Comparison of ENCODE assay signal across 12 cellular contexts in genomic region chr10:51397695-51398094, GRCh38.
DNase-seq lines count a peak whose midpoint lies in the region; ATAC-seq and TF ChIP-seq lines count a peak whose summit lies in the region.
"Had no signal": no experiment of that assay in that cellular context is flagged by ENCODE, and none has a peak within 500 bp of the region (broad histone marks: within the 10 kb centered on the region; RNA-seq: fewer than 3 reads in every experiment).

No MANE protein-coding gene starts in this region.

- H3K36me3 Mint-ChIP-seq in nephron (ENCODE audit: low read depth) (no peaks in the 10 kb centered on the region), GM23338 (ENCODE audit: low read depth) (peaks cover 5% of the 10 kb centered on the region; the same call in 1 of the 3 replicates)

- peaks cover 0 to 6% (median 0%) of the 10 kb centered on the region in 4 donors for H3K4me1 ChIP-seq in Peyer's patch
- peaks cover 7% of the 10 kb centered on the region; the same call in 1 of the 2 replicates for H3K4me1 ChIP-seq in GM23338 (ENCODE audit: insufficient read depth)

- H3K79me2 ChIP-seq in GM23338 (replicated peaks; ENCODE audit: insufficient read depth) = no peaks in the 10 kb centered on the region

- TF ChIP-seq POLR2A in Peyer's patch (IDR thresholded peaks at IDR 0.05) = no peak

- DNase-seq in DMS79 treated with DMSO at 0.1 percent for 48 hours (lab: John Stamatoyannopoulos, UW) (peak; percentile 48), Peyer's patch (peak in 1 of 3 donors; percentile 84), fibroblast of gingiva (ENCODE audit: low read depth) (peak; percentile 46), GM19240 (ENCODE audit: insufficient read length, low spot score) (no peak), GM23338 (ENCODE audit: low spot score) (no peak), NCI-H2227 treated with DMSO at 0.1 percent for 48 hours (lab: John Stamatoyannopoulos, UW) (no peak)
- DNase-seq: activated gamma-delta T cell; CD4-positive, alpha-beta T cell; NCI-H2107; T-helper 9 cell had no signal

- no peaks in the 10 kb centered on the region for H3K9me3 Mint-ChIP-seq in nephron
- H3K9me3 Mint-ChIP-seq in GM23338 = peaks cover 6% of the 10 kb centered on the region; the same call in 1 of the 3 replicates
- H3K9me3 Mint-ChIP-seq: CD4-positive, alpha-beta T cell had no signal

- TF ChIP-seq CTCF in Peyer's patch (IDR thresholded peaks at IDR 0.05) (peak in 3 of 6 experiments; percentile 28 to 50 (median 29)), nephron (IDR thresholded peaks at IDR 0.05; ENCODE audit: unreplicated experiment in 3 of 3) (no peak), GM23338 (conservative IDR thresholded peaks at IDR 0.05; ENCODE audit: low read depth in 2 of 2) (no peak)

- H4K20me1 ChIP-seq in GM23338 (replicated peaks; ENCODE audit: insufficient read depth) = peaks cover 4% of the 10 kb centered on the region; the same call in 1 of the 2 replicates

- no peak overlapping the region for H3K4me3 Mint-ChIP-seq in nephron
- no peak overlapping the region for H3K4me3 Mint-ChIP-seq in GM23338
- H3K4me3 Mint-ChIP-seq: CD4-positive, alpha-beta T cell had no signal

- H2AFZ ChIP-seq in GM23338 = no peak overlapping the region

- H3K27me3 Mint-ChIP-seq in nephron (ENCODE audit: low read depth) (no peaks in the 10 kb centered on the region), GM23338 (ENCODE audit: insufficient read depth, low read depth, poor library complexity) (no peaks in the 10 kb centered on the region)
- H3K27me3 Mint-ChIP-seq: CD4-positive, alpha-beta T cell had no signal

- H3K4me2 ChIP-seq in GM23338 = no peak overlapping the region

- no peaks in the 10 kb centered on the region for H3K9me3 ChIP-seq in Peyer's patch

- H3K27me3 ChIP-seq in Peyer's patch = no peaks in the 10 kb centered on the region
- no peaks in the 10 kb centered on the region for H3K27me3 ChIP-seq in GM23338 (ENCODE audit: insufficient read depth)

- H3K27ac Mint-ChIP-seq in nephron = peak overlapping the region; percentile 57 to 62 (median 59)
- H3K27ac Mint-ChIP-seq in GM23338 = no peak overlapping the region
- H3K27ac Mint-ChIP-seq: CD4-positive, alpha-beta T cell had no signal

- H3K4me3 ChIP-seq in Peyer's patch = no peak overlapping the region
- no peak overlapping the region for H3K4me3 ChIP-seq in GM23338

- H3K4me1 Mint-ChIP-seq in nephron = peaks cover 18% of the 10 kb centered on the region
- peaks cover 11% of the 10 kb centered on the region; the same call in 2 of the 3 replicates for H3K4me1 Mint-ChIP-seq in GM23338

- H3K27ac ChIP-seq in Peyer's patch (peak overlapping the region in 3 of 4 donors; percentile 22 to 39 (median 26)), GM23338 (ENCODE audit: low read depth) (no peak overlapping the region)

- no peaks in the 10 kb centered on the region for H3F3A ChIP-seq in GM23338 (replicated peaks; ENCODE audit: low read depth)

- H3K9me2 ChIP-seq in GM23338 (ENCODE audit: insufficient read depth) = no peaks in the 10 kb centered on the region

- H3K36me3 ChIP-seq in Peyer's patch (no peaks in the 10 kb centered on the region), GM23338 (ENCODE audit: insufficient read depth) (no peaks in the 10 kb centered on the region)

- no peak for ATAC-seq in HG02840 (IDR thresholded peaks at IDR 0.05; ENCODE audit: low FRiP score, unreplicated experiment)
- ATAC-seq in GM23338 = no peak

TF ChIP-seq in GM23338, 12 proteins besides CTCF, POLR2A, EP300 and RAD21:
- no peak for TF ChIP-seq EZH2phosphoT487 (IDR thresholded peaks at IDR 0.05; ENCODE audit: unreplicated experiment)
- no peak for TF ChIP-seq ZNF462 (CRISPR knock-in tag; IDR thresholded peaks at IDR 0.05)
TF ChIP-seq in GM23338: peak in this region for 0.

Comparison
In these comparisons a context has a peak if more than half of its experiments do, and no peak if none do; other contexts are left out.
1. DNase-seq: peak in DMS79 treated with DMSO at 0.1 percent for 48 hours (single experiment) and fibroblast of gingiva (single experiment); none in GM19240 (single experiment), GM23338 (single experiment) and NCI-H2227 treated with DMSO at 0.1 percent for 48 hours (single experiment).